In the genomic region with DNA sequence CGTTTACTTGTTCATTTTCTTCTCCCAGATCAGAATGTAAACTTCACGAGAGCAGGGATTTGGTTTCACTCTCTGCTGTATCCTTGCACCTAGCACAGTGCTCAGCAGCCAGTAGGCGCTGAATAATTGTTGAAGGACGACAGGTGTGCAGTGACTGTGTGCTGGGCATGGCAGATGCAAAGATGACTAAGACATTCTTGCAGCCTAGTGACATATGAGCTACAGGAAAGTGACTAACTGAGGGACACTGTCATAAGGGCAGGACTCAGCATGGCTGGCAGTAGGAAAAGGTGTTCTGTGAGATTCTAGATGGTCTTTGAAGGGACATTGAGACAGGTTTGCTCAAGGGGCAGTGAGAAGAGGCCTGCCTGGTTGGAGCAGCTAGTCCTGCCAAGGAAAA, we compare ENCODE assay signal across 11 cellular contexts. TPM values are rescaled to one million over a fixed set of nuclear protein-coding genes. Genes with fewer than 3 reads are reported as not detected.
DNase-seq lines count a peak whose midpoint lies in the region; ATAC-seq, FAIRE-seq and TF ChIP-seq lines count a peak whose summit lies in the region.
"Had no signal": no experiment of that assay in that cellular context is flagged by ENCODE, and none has a peak within 500 bp of the region (broad histone marks: within the 10 kb centered on the region; RNA-seq: fewer than 3 reads in every experiment).

No MANE protein-coding gene starts in this region.

- no peak for TF ChIP-seq CTCF in NB4 (IDR thresholded peaks at IDR 0.05; ENCODE audit: low read depth, low read length)
- no peak for TF ChIP-seq CTCF in epithelial cell of esophagus (IDR thresholded peaks at IDR 0.05; ENCODE audit: insufficient read depth, low read depth, low read length, missing control alignments)
- no peak for TF ChIP-seq CTCF in thyroid gland (IDR thresholded peaks at IDR 0.05)
- no peak for TF ChIP-seq CTCF in A673 (conservative IDR thresholded peaks at IDR 0.05; ENCODE audit: low read depth, low read length)

- POLR2A ChIA-PET in A673 (lab: Charles Lee; ENCODE audit: low non-redundant PET): no interaction called here

- H3K4me1 ChIP-seq in small intestine (ENCODE audit: control insufficient read depth in 2 of 2, insufficient read depth in 1 of 2, low read depth in 1 of 2, low read length in 1 of 2): peaks cover 0 to 5% of the 10 kb centered on the region in 2 donors
- peaks cover 4 to 7% of the 10 kb centered on the region in 2 donors for H3K4me1 ChIP-seq in thyroid gland
- H3K4me1 ChIP-seq in A673 (ENCODE audit: insufficient read depth, low read length, poor library complexity, severe bottlenecking): peaks cover 3% of the 10 kb centered on the region

- H3K27me3 ChIP-seq in small intestine (ENCODE audit: control insufficient read depth in 2 of 2, insufficient read depth in 2 of 2, low read length in 2 of 2): no peaks in the 10 kb centered on the region
- no peaks in the 10 kb centered on the region for H3K27me3 ChIP-seq in thyroid gland
- no peaks in the 10 kb centered on the region for H3K27me3 ChIP-seq in A673 (replicated peaks; ENCODE audit: insufficient read depth, low read depth, low read length, poor library complexity)

- TF ChIP-seq POLR2A in NB4 (IDR thresholded peaks at IDR 0.05; ENCODE audit: extremely low read depth, insufficient read length) (no peak), thyroid gland (IDR thresholded peaks at IDR 0.05) (no peak)

- CTCF ChIA-PET in A673 (lab: Charles Lee): interaction anchor here (0.6 kb wide), 1 partner anchor 94 kb away, joined by 4 read pairs; no protein-coding TSS in a partner anchor

- no TSS peak for BruUV-seq in A673 (replicated peaks; lab: Mats Ljungman, UMichigan)

- H3K4me3 ChIP-seq in NB4 (ENCODE audit: low read depth, low read length) (no peak overlapping the region), epithelial cell of esophagus (ENCODE audit: low read length) (no peak overlapping the region), small intestine (ENCODE audit: low read depth in 1 of 2, low read length in 2 of 2) (no peak overlapping the region), thyroid gland (replicated peaks in 1 of 3) (no peak overlapping the region), A673 (ENCODE audit: low read depth, low read length, poor library complexity, severe bottlenecking) (no peak overlapping the region)

- DNase-seq in activated CD4-positive, CD25-positive, alpha-beta regulatory T cell (lab: John Stamatoyannopoulos, UW): no peak
- DNase-seq in NB4 (ENCODE audit: low read depth): peak; percentile 44
- DNase-seq in epithelial cell of esophagus (ENCODE audit: low read depth): peak; percentile 76
- peak; percentile 74 for DNase-seq in small intestine
- no peak for DNase-seq in thyroid gland
- DNase-seq in AG08396 (ENCODE audit: low spot score): no peak
- no peak for DNase-seq in A673 (ENCODE audit: low spot score)
- DNase-seq: activated effector memory CD4-positive, alpha-beta T cell treated with Interleukin-2 at 50 U/mL for 16 hours; NCI-H146; nucleus accumbens had no signal

- WGBS in small intestine, 3 donors: 49 to 65% (median 54%) methylated on average over 4 of the region's 4 CpGs
- 79 to 86% methylated on average over 4 of the region's 4 CpGs for WGBS in thyroid gland, 2 donors

- FAIRE-seq in small intestine (lab: Jason Lieb, UNC): no peak

- H3K9me3 ChIP-seq in small intestine (ENCODE audit: control insufficient read depth, low read depth): no peaks in the 10 kb centered on the region
- H3K9me3 ChIP-seq in thyroid gland: no peaks in the 10 kb centered on the region
- no peaks in the 10 kb centered on the region for H3K9me3 ChIP-seq in A673 (ENCODE audit: low read depth, low read length, poor library complexity, severe bottlenecking)

- ATAC-seq in activated CD4-positive, CD25-positive, alpha-beta regulatory T cell treated with anti-CD3 and anti-CD28 coated beads, Interleukin-2, amount 50 U/mL, for 24 hours: peak; percentile 79 to 83

- H3K36me3 ChIP-seq in small intestine (ENCODE audit: control insufficient read depth in 2 of 2, insufficient read depth in 2 of 2, low read length in 2 of 2): no peaks in the 10 kb centered on the region
- H3K36me3 ChIP-seq in thyroid gland: no peaks in the 10 kb centered on the region
- no peaks in the 10 kb centered on the region for H3K36me3 ChIP-seq in A673 (ENCODE audit: insufficient read depth, low read length, poor library complexity, severe bottlenecking)

- no peak overlapping the region for H3K27ac ChIP-seq in small intestine (ENCODE audit: low read depth in 1 of 2, low read length in 1 of 2)
- H3K27ac ChIP-seq in thyroid gland: no peak overlapping the region
- no peak overlapping the region for H3K27ac ChIP-seq in A673 (ENCODE audit: low read depth, low read length, poor library complexity, severe bottlenecking)

- intact Hi-C loops in thyroid gland (cut with DNase I) (loop anchor here (10.0 kb wide), 1 partner anchor 93 kb away; no protein-coding TSS in a partner anchor), A673 (cut with micrococcal nuclease; ENCODE audit: unreplicated experiment) (loop anchor here (10.0 kb wide), 1 partner anchor 83 kb away; no protein-coding TSS in a partner anchor)

RNA-seq across cellular contexts. Expression of gene B4GALT5, which starts 4.0 kb away (rescaled TPM):
- 10 to 100 TPM; 11.9 to 24.8 (median 16.2) TPM for polyA plus RNA-seq in small intestine
- 10 to 100 TPM; 11.5 to 22.2 (median 17.6) TPM for total RNA-seq in thyroid gland
- 60.7 and 78.0 TPM in 2 replicates for total RNA-seq in A673 (2021)

Comparison
In these comparisons a context has a peak if more than half of its experiments do, and no peak if none do; other contexts are left out.
1. DNase-seq: peak in NB4 (single experiment), epithelial cell of esophagus (single experiment) and small intestine (single experiment); none in activated CD4-positive, CD25-positive, alpha-beta regulatory T cell (0 of 4), thyroid gland (0 of 2), AG08396 (single experiment) and A673 (single experiment).